ENCODE assay signal across 16 cellular contexts in genomic region chr9:16485155-16485554, GRCh38.
"Had no signal": no experiment of that assay in that cellular context is flagged by ENCODE, and none has a peak within 500 bp of the region (broad histone marks: within the 10 kb centered on the region; RNA-seq: fewer than 3 reads in every experiment).

No MANE protein-coding gene starts in this region.

- H3K4me3 ChIP-seq: heart right ventricle, left ventricle myocardium inferior, neural progenitor cell, pancreas, stomach, thoracic aorta had no signal

- H3K4me1 Mint-ChIP-seq: activated B cell treated with CpG ODN at 0.5 μM for 24 hours; activated CD4-positive, alpha-beta T cell treated with anti-CD3 and anti-CD28 coated beads, Interleukin-2, amount 10 ng/mL, durations not matched to agents 7 days and 5 days; T-helper 17 cell had no signal

- H3K9me3 Mint-ChIP-seq: activated B cell treated with CpG ODN at 0.5 μM for 24 hours; activated CD4-positive, alpha-beta T cell treated with anti-CD3 and anti-CD28 coated beads, Interleukin-2, amount 10 ng/mL, durations not matched to agents 7 days and 5 days; activated naive CD4-positive, alpha-beta T cell treated with anti-CD3 and anti-CD28 coated beads, Interleukin-2, amount 50 U/mL, for 72 hours; neural progenitor cell had no signal

- ATAC-seq: activated naive CD4-positive, alpha-beta T cell treated with anti-CD3 and anti-CD28 coated beads, Interleukin-2, amount 50 U/mL, for 72 hours; heart right ventricle; pancreas; T-helper 17 cell had no signal

- H3K36me3 ChIP-seq: heart right ventricle, left ventricle myocardium inferior, neural progenitor cell, pancreas, stomach, thoracic aorta had no signal

- H3K4me2 ChIP-seq: neural progenitor cell had no signal

- FAIRE-seq: endometrium, frontal cortex, keratinocyte, pancreas, TTC549 had no signal

- H3K36me3 Mint-ChIP-seq: activated naive CD4-positive, alpha-beta T cell treated with anti-CD3 and anti-CD28 coated beads, Interleukin-2, amount 50 U/mL, for 72 hours; neural progenitor cell had no signal

- H3K9ac ChIP-seq: neural progenitor cell had no signal

- DNase-seq: activated B cell treated with CpG ODN at 0.5 μM for 24 hours; activated CD4-positive, alpha-beta T cell treated with anti-CD3 and anti-CD28 coated beads, Interleukin-2, amount 10 ng/mL, durations not matched to agents 7 days and 5 days; activated T-cell treated with anti-CD3 and anti-CD28 coated beads, Interleukin-2, amount 50 U/mL, for 1 hour; heart right ventricle; left ventricle myocardium inferior; pancreas; stimulated activated CD4-positive, alpha-beta T cell treated with anti-CD3 and anti-CD28 coated beads, Interleukin-4, amount 100 ng/mL, for 4 hours; stomach; T-helper 17 cell had no signal

- H3K27ac Mint-ChIP-seq: activated B cell treated with CpG ODN at 0.5 μM for 24 hours; activated CD4-positive, alpha-beta T cell treated with anti-CD3 and anti-CD28 coated beads, Interleukin-2, amount 10 ng/mL, durations not matched to agents 7 days and 5 days; activated naive CD4-positive, alpha-beta T cell treated with anti-CD3 and anti-CD28 coated beads, Interleukin-2, amount 50 U/mL, for 72 hours; T-helper 17 cell had no signal

- H3K4me3 Mint-ChIP-seq: activated B cell treated with CpG ODN at 0.5 μM for 24 hours; activated CD4-positive, alpha-beta T cell treated with anti-CD3 and anti-CD28 coated beads, Interleukin-2, amount 10 ng/mL, durations not matched to agents 7 days and 5 days; neural progenitor cell; T-helper 17 cell had no signal

- H3K4me1 ChIP-seq: heart right ventricle, left ventricle myocardium inferior, pancreas had no signal

- H3K9me3 ChIP-seq: heart right ventricle, left ventricle myocardium inferior, pancreas, stomach, thoracic aorta had no signal

- H3K27ac ChIP-seq: heart right ventricle, left ventricle myocardium inferior, pancreas, stomach, thoracic aorta had no signal

- H3K27me3 Mint-ChIP-seq: activated B cell treated with CpG ODN at 0.5 μM for 24 hours; activated CD4-positive, alpha-beta T cell treated with anti-CD3 and anti-CD28 coated beads, Interleukin-2, amount 10 ng/mL, durations not matched to agents 7 days and 5 days; T-helper 17 cell had no signal

- H3K27me3 ChIP-seq: heart right ventricle, neural progenitor cell, pancreas, stomach had no signal
